Comparison of ENCODE assay signal across 1 cellular context in genomic region chr11:43410394-43410793, GRCh38.
A peak's percentile ranks its signal among the peaks of the same experiment; 100 is the strongest.
TF ChIP-seq lines count a peak whose summit lies in the region.

No MANE protein-coding gene starts in this region.

TF ChIP-seq in liver, 16 proteins besides CTCF, POLR2A, EP300 and RAD21 (continued from another document):
- no peak for TF ChIP-seq REST (IDR thresholded peaks at IDR 0.05)
- TF ChIP-seq GABPA (IDR thresholded peaks at IDR 0.05 in 1 of 2, conservative IDR thresholded peaks at IDR 0.05 in 1 of 2), result no peak
- TF ChIP-seq EGR1 (IDR thresholded peaks at IDR 0.05; ENCODE audit: low read depth in 2 of 2), result no peak
- TF ChIP-seq SP1 (IDR thresholded peaks at IDR 0.05), result peak; percentile 15
- no peak for TF ChIP-seq ZBTB33 (IDR thresholded peaks at IDR 0.05)
- peak; percentile 38 to 54 for TF ChIP-seq HNF4A (conservative IDR thresholded peaks at IDR 0.05)
- TF ChIP-seq HNF4G (IDR thresholded peaks at IDR 0.05), result no peak
